9 cellular contexts compared by ENCODE assay signal in genomic region chr4:147786031-147786430, GRCh38. TPM values are rescaled to one million over a fixed set of nuclear protein-coding genes. Genes with fewer than 3 reads are reported as not detected.
DNase-seq lines count a peak whose midpoint lies in the region; ATAC-seq and TF ChIP-seq lines count a peak whose summit lies in the region.
"Had no signal": no experiment of that assay in that cellular context is flagged by ENCODE, and none has a peak within 500 bp of the region (broad histone marks: within the 10 kb centered on the region; RNA-seq: fewer than 3 reads in every experiment).

No MANE protein-coding gene starts in this region.

- CTCF ChIA-PET in CD8-positive, alpha-beta memory T cell (lab: Charles Lee): interaction anchor here (0.8 to 1.2 kb wide), 3 partner anchors 11 to 79 kb away, joined by 3 read pairs; partner anchors contain the start of gene ARHGAP10
- CTCF ChIA-PET in activated CD8-positive, alpha-beta T cell treated with anti-CD3 and anti-CD28 coated beads for 36 hours (lab: Charles Lee): interaction anchor here (1.0 to 2.7 kb wide), 7 partner anchors 8 to 81 kb away, joined by 3 to 14 read pairs (median 7); no protein-coding TSS in a partner anchor

- no peaks in the 10 kb centered on the region for H3K36me3 Mint-ChIP-seq in CD8-positive, alpha-beta memory T cell
- no peaks in the 10 kb centered on the region for H3K36me3 Mint-ChIP-seq in activated CD8-positive, alpha-beta T cell treated with anti-CD3 and anti-CD28 coated beads for 36 hours (ENCODE audit: low read depth)
- no peaks in the 10 kb centered on the region for H3K36me3 Mint-ChIP-seq in endodermal cell (ENCODE audit: low read depth)

- no peak for TF ChIP-seq CTCF in activated CD8-positive, alpha-beta T cell treated with anti-CD3 and anti-CD28 coated beads for 36 hours (IDR thresholded peaks at IDR 0.05)
- no peak for TF ChIP-seq CTCF in endodermal cell (conservative IDR thresholded peaks at IDR 0.05)

- H3K9me3 Mint-ChIP-seq in CD8-positive, alpha-beta memory T cell: no peaks in the 10 kb centered on the region
- no peaks in the 10 kb centered on the region for H3K9me3 Mint-ChIP-seq in activated CD8-positive, alpha-beta T cell treated with anti-CD3 and anti-CD28 coated beads for 36 hours
- H3K9me3 Mint-ChIP-seq in endodermal cell: no peaks in the 10 kb centered on the region

- no peak overlapping the region for H3K9ac ChIP-seq in endodermal cell (ENCODE audit: extremely low read depth, low read length, poor library complexity, severe bottlenecking)

- intact Hi-C loops in activated CD8-positive, alpha-beta T cell treated with anti-CD3 and anti-CD28 coated beads for 36 hours (cut with micrococcal nuclease): no loop called here

- peaks cover 25 to 34% (median 32%) of the 10 kb centered on the region in 3 donors for H3K4me1 Mint-ChIP-seq in CD8-positive, alpha-beta memory T cell
- H3K4me1 Mint-ChIP-seq in activated CD8-positive, alpha-beta T cell treated with anti-CD3 and anti-CD28 coated beads for 36 hours (ENCODE audit: low read depth): peaks cover 26% of the 10 kb centered on the region
- peaks cover 30% of the 10 kb centered on the region for H3K4me1 Mint-ChIP-seq in endodermal cell

- no peaks in the 10 kb centered on the region for H3K4me1 ChIP-seq in CD8-positive, alpha-beta memory T cell (ENCODE audit: insufficient read depth, low read length)
- H3K4me1 ChIP-seq in endodermal cell (ENCODE audit: control insufficient read depth, insufficient read depth, low read length): peaks cover 7% of the 10 kb centered on the region

- H3K36me3 ChIP-seq in CD8-positive, alpha-beta memory T cell (ENCODE audit: insufficient read depth, low read length): no peaks in the 10 kb centered on the region
- H3K36me3 ChIP-seq in endodermal cell (ENCODE audit: control insufficient read depth, insufficient read depth, low read length): no peaks in the 10 kb centered on the region

- H3K27ac ChIP-seq in CD8-positive, alpha-beta memory T cell (ENCODE audit: low read depth, low read length): no peak overlapping the region
- no peak overlapping the region for H3K27ac ChIP-seq in endodermal cell (ENCODE audit: low read depth, low read length)

- WGBS in endodermal cell (ENCODE audit: insufficient coverage in 1 of 2, insufficient read length in 1 of 2), 2 experiments: 92 to 93% methylated on average over 2 of the region's 2 CpGs

- H3K27ac Mint-ChIP-seq in CD8-positive, alpha-beta memory T cell: peak overlapping the region in 3 of 8 donors; percentile 3 to 22 (median 8)
- H3K27ac Mint-ChIP-seq in activated CD8-positive, alpha-beta T cell treated with anti-CD3 and anti-CD28 coated beads for 36 hours: no peak overlapping the region
- H3K27ac Mint-ChIP-seq in endodermal cell: no peak overlapping the region

- H3K9me3 ChIP-seq in CD8-positive, alpha-beta memory T cell (ENCODE audit: low read length): no peaks in the 10 kb centered on the region
- no peaks in the 10 kb centered on the region for H3K9me3 ChIP-seq in endodermal cell (ENCODE audit: control insufficient read depth, low read length)

- DNase-seq in left kidney (ENCODE audit: low read depth, low spot score) (peak; percentile 54), endodermal cell (no peak)
- no peak for DNase-seq in CD8-positive, alpha-beta memory T cell
- DNase-seq in activated CD8-positive, alpha-beta T cell treated with anti-CD3 and anti-CD28 coated beads for 36 hours: no peak
- DNase-seq in stimulated activated CD4-positive, alpha-beta T cell treated with anti-CD3 and anti-CD28 coated beads, Interleukin-15, amount 100 ng/mL, for 24 hours: no peak
- DNase-seq: activated effector memory CD4-positive, alpha-beta T cell treated with Interleukin-2 at 50 U/mL for 16 hours had no signal

- POLR2A ChIA-PET in CD8-positive, alpha-beta memory T cell (lab: Charles Lee): no interaction called here
- POLR2A ChIA-PET in activated CD8-positive, alpha-beta T cell treated with anti-CD3 and anti-CD28 coated beads for 36 hours (lab: Charles Lee): interaction anchor here (1.1 kb wide), 1 partner anchor 54 kb away, joined by 3 read pairs; the partner anchor contains the start of gene ARHGAP10

- H3K27me3 ChIP-seq in CD8-positive, alpha-beta memory T cell (ENCODE audit: insufficient read depth, low read length, poor library complexity, severe bottlenecking): no peaks in the 10 kb centered on the region
- no peaks in the 10 kb centered on the region for H3K27me3 ChIP-seq in endodermal cell (ENCODE audit: control insufficient read depth, insufficient read depth, low read length, poor library complexity, severe bottlenecking)

- H3K27me3 Mint-ChIP-seq in CD8-positive, alpha-beta memory T cell: no peaks in the 10 kb centered on the region
- no peaks in the 10 kb centered on the region for H3K27me3 Mint-ChIP-seq in activated CD8-positive, alpha-beta T cell treated with anti-CD3 and anti-CD28 coated beads for 36 hours
- no peaks in the 10 kb centered on the region for H3K27me3 Mint-ChIP-seq in endodermal cell (ENCODE audit: insufficient read depth)

- no peak overlapping the region for H3K4me3 ChIP-seq in CD8-positive, alpha-beta memory T cell (ENCODE audit: low read length)
- H3K4me3 ChIP-seq in endodermal cell (ENCODE audit: low read length): no peak overlapping the region

- peak; percentile 83 for ATAC-seq in GM18870 (IDR thresholded peaks at IDR 0.05; ENCODE audit: unreplicated experiment)
- ATAC-seq in GM21825 (IDR thresholded peaks at IDR 0.05; ENCODE audit: unreplicated experiment): peak; percentile 90
- peak; percentile 71 for ATAC-seq in HG03575 (IDR thresholded peaks at IDR 0.05; ENCODE audit: extremely low read depth, insufficient number of reproducible peaks, low FRiP score, unreplicated experiment)
- ATAC-seq in activated CD8-positive, alpha-beta T cell treated with anti-CD3 and anti-CD28 coated beads for 36 hours: no peak

- no peak overlapping the region for H3K4me3 Mint-ChIP-seq in CD8-positive, alpha-beta memory T cell
- H3K4me3 Mint-ChIP-seq in activated CD8-positive, alpha-beta T cell treated with anti-CD3 and anti-CD28 coated beads for 36 hours: no peak overlapping the region
- no peak overlapping the region for H3K4me3 Mint-ChIP-seq in endodermal cell

RNA-seq across cellular contexts. Expression of gene ARHGAP10, which starts 54.1 kb away (rescaled TPM):
- total RNA-seq in CD8-positive, alpha-beta memory T cell: 1 to 10 TPM; 8.6 to 9.7 TPM
- polyA plus RNA-seq in CD8-positive, alpha-beta memory T cell: 14.0 TPM
- total RNA-seq in activated CD8-positive, alpha-beta T cell treated with anti-CD3 and anti-CD28 coated beads for 36 hours: 1 to 10 TPM; 4.0 to 5.1 TPM
- total RNA-seq in endodermal cell: 10 to 100 TPM in 1 of 2 donors, 1 to 10 TPM in 1; 9.1 to 11.8 TPM
- polyA plus RNA-seq in endodermal cell (2013, experiment 1 of 2): 3.4 TPM
- polyA plus RNA-seq in endodermal cell (2013, experiment 2 of 2): 3.6 TPM
